8 cellular contexts compared by ENCODE assay signal in genomic region chr12:132445884-132446471, GRCh38. TPM values are rescaled to one million over a fixed set of nuclear protein-coding genes. Genes with fewer than 3 reads are reported as not detected.
A peak's percentile ranks its signal among the peaks of the same experiment; 100 is the strongest.
DNase-seq lines count a peak whose midpoint lies in the region; ATAC-seq and TF ChIP-seq lines count a peak whose summit lies in the region.

No MANE protein-coding gene starts in this region.

- peak; percentile 21 for DNase-seq in DND-41
- peak; percentile 82 for DNase-seq in NCI-H2196 (lab: John Stamatoyannopoulos, UW; ENCODE audit: unreplicated experiment)
- peak; percentile 69 for DNase-seq in activated CD4-positive, alpha-beta memory T cell treated with anti-CD3 and anti-CD28 coated beads, Interleukin-2, amount 10 ng/mL, durations not matched to agents 7 days and 5 days
- DNase-seq in neural progenitor cell (ENCODE audit: low spot score), result peak; percentile 92
- no peak for DNase-seq in type B pancreatic cell (ENCODE audit: extremely low spot score, unreplicated experiment)

- no peaks in the 10 kb centered on the region for H4K20me1 ChIP-seq in DND-41 (ENCODE audit: insufficient read depth, low read length)
- no peaks in the 10 kb centered on the region for H4K20me1 ChIP-seq in neural progenitor cell (ENCODE audit: low read depth)

- no peaks in the 10 kb centered on the region for H3K9me3 ChIP-seq in DND-41 (ENCODE audit: insufficient read depth, low read length, severe bottlenecking)
- H3K9me3 ChIP-seq in neural progenitor cell (ENCODE audit: low read depth), result no peaks in the 10 kb centered on the region

- peak overlapping the region; percentile 99 for H3K27ac Mint-ChIP-seq in activated CD4-positive, alpha-beta memory T cell treated with anti-CD3 and anti-CD28 coated beads, Interleukin-2, amount 10 ng/mL, durations not matched to agents 7 days and 5 days
- H3K27ac Mint-ChIP-seq in neural progenitor cell (peak overlapping the region; percentile 78), type B pancreatic cell (peak overlapping the region; percentile 96)

- ATAC-seq in DND-41 (ENCODE audit: insufficient read depth, low read depth) (peak; percentile 15; the same call in 1 of the 3 replicates), esophagus mucosa (peak; percentile 81), GM18868 (IDR thresholded peaks at IDR 0.05; ENCODE audit: unreplicated experiment) (no peak), GM18502 (IDR thresholded peaks at IDR 0.05; ENCODE audit: poor library complexity, unreplicated experiment) (no peak)

- H2AFZ ChIP-seq in DND-41 (ENCODE audit: low read depth, low read length) (no peak overlapping the region), neural progenitor cell (replicated peaks) (peak overlapping the region; percentile 96)

- H3K4me3 Mint-ChIP-seq in activated CD4-positive, alpha-beta memory T cell treated with anti-CD3 and anti-CD28 coated beads, Interleukin-2, amount 10 ng/mL, durations not matched to agents 7 days and 5 days, result peak overlapping the region; percentile 81
- peak overlapping the region; percentile 65 for H3K4me3 Mint-ChIP-seq in neural progenitor cell
- H3K4me3 Mint-ChIP-seq in type B pancreatic cell, result peak overlapping the region; percentile 80

- H3K4me1 ChIP-seq in DND-41 (ENCODE audit: insufficient read depth, low read length) (peaks cover 22% of the 10 kb centered on the region), neural progenitor cell (peaks cover 10% of the 10 kb centered on the region)

- H3K9ac ChIP-seq in DND-41 (ENCODE audit: low read depth, low read length), result no peak overlapping the region
- peak overlapping the region; percentile 22 for H3K9ac ChIP-seq in neural progenitor cell

- H3K27ac ChIP-seq in DND-41 (ENCODE audit: low read length), result no peak overlapping the region
- peak overlapping the region; percentile 71 for H3K27ac ChIP-seq in neural progenitor cell

- H3K36me3 Mint-ChIP-seq in activated CD4-positive, alpha-beta memory T cell treated with anti-CD3 and anti-CD28 coated beads, Interleukin-2, amount 10 ng/mL, durations not matched to agents 7 days and 5 days (ENCODE audit: low read depth), result peaks cover 2% of the 10 kb centered on the region
- H3K36me3 Mint-ChIP-seq in neural progenitor cell (no peaks in the 10 kb centered on the region), type B pancreatic cell (no peaks in the 10 kb centered on the region)

- POLR2A ChIA-PET in activated CD4-positive, alpha-beta memory T cell treated with anti-CD3 and anti-CD28 coated beads, Interleukin-2, amount 10 ng/mL, durations not matched to agents 7 days and 5 days (lab: Charles Lee), result interaction anchor here (0.7 to 1.5 kb wide), 9 partner anchors 8 to 275 kb away, joined by 3 to 8 read pairs (median 3); no protein-coding TSS in a partner anchor

- CTCF ChIA-PET in activated CD4-positive, alpha-beta memory T cell treated with anti-CD3 and anti-CD28 coated beads, Interleukin-2, amount 10 ng/mL, durations not matched to agents 7 days and 5 days (lab: Charles Lee), result interaction anchor here (0.9 kb wide), 1 partner anchor 16 kb away, joined by 4 read pairs; no protein-coding TSS in a partner anchor

- no peaks in the 10 kb centered on the region for H3K27me3 Mint-ChIP-seq in activated CD4-positive, alpha-beta memory T cell treated with anti-CD3 and anti-CD28 coated beads, Interleukin-2, amount 10 ng/mL, durations not matched to agents 7 days and 5 days
- H3K27me3 Mint-ChIP-seq in neural progenitor cell (ENCODE audit: insufficient read depth, low read depth), result peaks cover 23% of the 10 kb centered on the region
- peaks cover 21% of the 10 kb centered on the region for H3K27me3 Mint-ChIP-seq in type B pancreatic cell

- H3K27me3 ChIP-seq in DND-41 (ENCODE audit: insufficient read depth, low read length, poor library complexity), result no peaks in the 10 kb centered on the region
- peaks cover 56% of the 10 kb centered on the region for H3K27me3 ChIP-seq in neural progenitor cell

- peaks cover 43% of the 10 kb centered on the region for H3K4me1 Mint-ChIP-seq in activated CD4-positive, alpha-beta memory T cell treated with anti-CD3 and anti-CD28 coated beads, Interleukin-2, amount 10 ng/mL, durations not matched to agents 7 days and 5 days
- H3K4me1 Mint-ChIP-seq in neural progenitor cell (peaks cover 32% of the 10 kb centered on the region), type B pancreatic cell (ENCODE audit: unreplicated experiment) (peaks cover 21% of the 10 kb centered on the region)

- no peak overlapping the region for H3K4me3 ChIP-seq in DND-41 (ENCODE audit: low read depth in 1 of 2, low read length in 2 of 2)
- H3K4me3 ChIP-seq in neural progenitor cell, result peak overlapping the region; percentile 56

- H3F3A ChIP-seq in neural progenitor cell (ENCODE audit: low read depth), result peaks cover 20% of the 10 kb centered on the region

- H3K9me3 Mint-ChIP-seq in activated CD4-positive, alpha-beta memory T cell treated with anti-CD3 and anti-CD28 coated beads, Interleukin-2, amount 10 ng/mL, durations not matched to agents 7 days and 5 days, result no peaks in the 10 kb centered on the region
- H3K9me3 Mint-ChIP-seq in neural progenitor cell (peaks cover 10% of the 10 kb centered on the region), type B pancreatic cell (no peaks in the 10 kb centered on the region)

- H3K36me3 ChIP-seq in DND-41 (ENCODE audit: insufficient read depth, low read length), result no peaks in the 10 kb centered on the region
- no peaks in the 10 kb centered on the region for H3K36me3 ChIP-seq in neural progenitor cell

- H3K4me2 ChIP-seq in DND-41 (ENCODE audit: insufficient read depth, low read length) (no peak overlapping the region), neural progenitor cell (peak overlapping the region; percentile 84)

- H3K79me2 ChIP-seq in DND-41 (ENCODE audit: insufficient read depth, low read length) (no peaks in the 10 kb centered on the region), neural progenitor cell (ENCODE audit: low read depth) (no peaks in the 10 kb centered on the region)

- TF ChIP-seq CTCF in DND-41 (IDR thresholded peaks at IDR 0.05; ENCODE audit: borderline replicate concordance, extremely low read depth, low read length, poor library complexity, severe bottlenecking) (no peak), neural progenitor cell (IDR thresholded peaks at IDR 0.05) (no peak), type B pancreatic cell (conservative IDR thresholded peaks at IDR 0.05) (no peak)

RNA-seq across cellular contexts. Expression of gene FBRSL1, which starts 44.0 kb away (rescaled TPM):
- total RNA-seq in activated CD4-positive, alpha-beta memory T cell treated with anti-CD3 and anti-CD28 coated beads, Interleukin-2, amount 10 ng/mL, durations not matched to agents 7 days and 5 days, result 10 to 100 TPM; 36.7 to 47.0 TPM
- total RNA-seq in esophagus mucosa (26.1 TPM), neural progenitor cell (ENCODE audit: low replicate concordance) (7.4 and 30.6 TPM in 2 replicates), type B pancreatic cell (ENCODE audit: low replicate concordance) (108 TPM in 2 replicates)

Comparison
In these comparisons a context has a peak if more than half of its experiments do, and no peak if none do; other contexts are left out.
1. ATAC-seq: peak in DND-41 (single experiment) and esophagus mucosa (single experiment); none in GM18868 (single experiment) and GM18502 (single experiment).
2. Peak in every context shown above with its lines, with median percentiles within 50 percentile points of each other: H3K27ac Mint-ChIP-seq and H3K4me3 Mint-ChIP-seq.